In the genomic region with DNA sequence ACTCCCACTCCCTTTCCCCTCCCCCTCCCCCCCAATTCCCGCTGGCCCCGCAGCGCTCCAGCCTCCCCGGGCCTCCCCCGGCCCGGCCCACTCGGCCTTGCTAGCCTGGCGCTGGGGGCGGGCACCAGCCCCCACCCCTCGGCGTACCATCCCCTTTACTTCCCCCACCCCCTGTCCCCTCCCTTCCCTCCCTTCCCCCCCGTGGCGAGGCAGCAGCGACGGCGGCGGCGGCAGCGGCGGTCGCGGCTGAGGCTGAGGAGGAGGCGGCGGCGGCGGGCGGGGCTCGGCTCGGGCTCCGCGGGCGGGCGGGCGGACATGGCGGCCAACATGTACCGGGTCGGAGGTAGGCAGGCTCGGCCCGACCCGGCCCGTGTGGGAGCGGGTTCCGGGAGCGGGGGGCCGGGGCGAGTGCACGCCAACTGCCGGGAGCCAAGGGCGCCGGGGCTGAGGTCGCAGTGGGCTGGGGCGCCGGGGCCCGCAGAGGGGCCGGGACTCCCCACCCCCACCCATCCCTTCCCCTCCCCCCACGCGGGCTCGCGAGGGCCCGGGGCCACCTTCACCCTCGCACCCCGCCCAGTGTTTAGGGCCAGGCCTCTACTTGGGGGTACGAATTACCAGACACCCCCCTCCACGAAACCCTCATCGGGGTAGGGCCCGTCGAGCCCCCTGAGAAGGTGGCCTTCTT, we compare ENCODE assay signal across 8 cellular contexts. TPM values are rescaled to one million over a fixed set of nuclear protein-coding genes. Genes with fewer than 3 reads are reported as not detected.
DNase-seq lines count a peak whose midpoint lies in the region; ATAC-seq, FAIRE-seq and TF ChIP-seq lines count a peak whose summit lies in the region.

MTA3 (plus strand) TSS at position 202 of the 685 bp plus-strand sequence; CDS start at position 316, 114 bp downstream.

- no peaks in the 10 kb centered on the region for H3K9me3 ChIP-seq in CD4-positive, alpha-beta memory T cell (ENCODE audit: control insufficient read depth in 1 of 2, low read length in 2 of 2)
- H3K9me3 ChIP-seq in endothelial cell of umbilical vein (replicated peaks; ENCODE audit: control insufficient read depth, insufficient read depth, low read length) (no peaks in the 10 kb centered on the region), mucosa of rectum (ENCODE audit: control insufficient read depth in 2 of 2, low read length in 2 of 2) (no peaks in the 10 kb centered on the region)

- no peaks in the 10 kb centered on the region for H3K36me3 ChIP-seq in CD4-positive, alpha-beta memory T cell (ENCODE audit: insufficient read depth, low read length)
- H3K36me3 ChIP-seq in endothelial cell of umbilical vein (ENCODE audit: control insufficient read depth in 2 of 2, extremely low read depth in 1 of 2, insufficient read depth in 2 of 2, low read length in 2 of 2): no peaks in the 10 kb centered on the region
- peaks cover 0 to 7% of the 10 kb centered on the region in 2 donors for H3K36me3 ChIP-seq in mucosa of rectum (ENCODE audit: control insufficient read depth in 2 of 2, insufficient read depth in 2 of 2, low read length in 2 of 2)

- no peaks in the 10 kb centered on the region for H3K27me3 ChIP-seq in CD4-positive, alpha-beta memory T cell (ENCODE audit: insufficient read depth, low read length)
- H3K27me3 ChIP-seq in endothelial cell of umbilical vein (ENCODE audit: control insufficient read depth in 2 of 2, insufficient read depth in 2 of 2, low read length in 2 of 2) (no peaks in the 10 kb centered on the region), mucosa of rectum (ENCODE audit: control insufficient read depth in 2 of 2, insufficient read depth in 2 of 2, low read length in 2 of 2) (no peaks in the 10 kb centered on the region)

- H3K9me1 ChIP-seq in endothelial cell of umbilical vein (replicated peaks; ENCODE audit: control insufficient read depth, extremely low read depth, insufficient read depth, low read length): no peaks in the 10 kb centered on the region

- H3K27ac ChIP-seq in CD4-positive, alpha-beta memory T cell (ENCODE audit: low read depth, low read length): no peak within 1 kb of the TSS
- H3K27ac ChIP-seq in endothelial cell of umbilical vein (ENCODE audit: insufficient read depth, low read depth, low read length) (peak within 1 kb of the TSS; percentile 42), mucosa of rectum (ENCODE audit: low read depth in 2 of 2, low read length in 2 of 2) (peak within 1 kb of the TSS; percentile 80 to 83)

- H3K9me3 Mint-ChIP-seq in CD4-positive, alpha-beta memory T cell: peaks cover 0 to 2% (median 0%) of the 10 kb centered on the region in 8 donors

- DNase-seq in CD4-positive, alpha-beta memory T cell: peak; percentile 47 to 63 (median 59)
- DNase-seq in NCI-H2196 (lab: John Stamatoyannopoulos, UW; ENCODE audit: unreplicated experiment) (peak; percentile 46), endothelial cell of umbilical vein (ENCODE audit: low read depth, low spot score) (peak; percentile 37)
- DNase-seq in activated CD8-positive, alpha-beta memory T cell treated with anti-CD3 and anti-CD28 coated beads, Interleukin-2, amount 50 U/mL, for 24 hours (ENCODE audit: extremely low read depth): peak; percentile 12
- DNase-seq in stimulated activated CD8-positive, alpha-beta memory T cell treated with anti-CD3 and anti-CD28 coated beads, Interleukin-4, amount 100 ng/mL, for 1 hour (ENCODE audit: low read depth in 2 of 2, low spot score in 1 of 2): peak; percentile 35 to 41

- peak within 1 kb of the TSS; percentile 9 to 36 for H3K4me3 ChIP-seq in CD4-positive, alpha-beta memory T cell (ENCODE audit: low read length in 2 of 2)
- H3K4me3 ChIP-seq in endothelial cell of umbilical vein (replicated peaks in 1 of 3; ENCODE audit: insufficient read depth in 1 of 3, low read depth in 1 of 3, low read length in 3 of 3) (peak within 1 kb of the TSS; percentile 57 to 95 (median 75)), mucosa of rectum (ENCODE audit: low read length in 2 of 2) (peak within 1 kb of the TSS; percentile 78 to 80)

- H3K4me2 ChIP-seq in endothelial cell of umbilical vein (ENCODE audit: insufficient read depth, low read length): peak within 1 kb of the TSS; percentile 71

- no peak for TF ChIP-seq CTCF in endothelial cell of umbilical vein (IDR thresholded peaks at IDR 0.05; ENCODE audit: extremely low read depth in 1 of 2, insufficient read depth in 1 of 2, low read depth in 1 of 2, low read length in 2 of 2)

- ATAC-seq in GM21737 (IDR thresholded peaks at IDR 0.05; ENCODE audit: unreplicated experiment) (peak; percentile 15), HG02884 (IDR thresholded peaks at IDR 0.05; ENCODE audit: unreplicated experiment) (no peak)

- H3K4me3 Mint-ChIP-seq in CD4-positive, alpha-beta memory T cell: peak within 1 kb of the TSS; percentile 83 to 97 (median 92)

- CTCF ChIA-PET in CD4-positive, alpha-beta memory T cell (lab: Charles Lee; ENCODE audit: partially characterized antibody): no interaction called here
- CTCF ChIA-PET in endothelial cell of umbilical vein (lab: Charles Lee): interaction anchor here (0.6 to 1.0 kb wide), 2 partner anchors 27 to 28 kb away, joined by 3 read pairs; no protein-coding TSS in a partner anchor

- H3K79me2 ChIP-seq in endothelial cell of umbilical vein (ENCODE audit: control insufficient read depth, insufficient read depth, low read length): peaks cover 22% of the 10 kb centered on the region

- dilution Hi-C loops in endothelial cell of umbilical vein (cut with MboI; ENCODE audit: extremely low pct_ligation_motif_present, low sequenced_read_pairs): no loop called here

- H3K27me3 Mint-ChIP-seq in CD4-positive, alpha-beta memory T cell: no peaks in the 10 kb centered on the region

- BruUV-seq in endothelial cell of umbilical vein (replicated peaks; lab: Mats Ljungman, UMichigan): no TSS peak

- peak within 1 kb of the TSS; percentile 57 for H2AFZ ChIP-seq in endothelial cell of umbilical vein (ENCODE audit: low read depth, low read length)

- no peak for TF ChIP-seq POLR2A in endothelial cell of umbilical vein (IDR thresholded peaks at IDR 0.05; ENCODE audit: low read depth, low read length)

- H3K4me1 ChIP-seq in CD4-positive, alpha-beta memory T cell (ENCODE audit: insufficient read depth, low read length): peaks cover 9% of the 10 kb centered on the region
- H3K4me1 ChIP-seq in endothelial cell of umbilical vein (ENCODE audit: control insufficient read depth, extremely low read depth, insufficient read depth, low read length) (peaks cover 9% of the 10 kb centered on the region), mucosa of rectum (ENCODE audit: control insufficient read depth in 2 of 2, insufficient read depth in 2 of 2, low read length in 2 of 2) (peaks cover 7 to 16% of the 10 kb centered on the region in 2 donors)

- peak within 1 kb of the TSS; percentile 49 for H3K9ac ChIP-seq in endothelial cell of umbilical vein (replicated peaks; ENCODE audit: extremely low read depth, insufficient read depth, low read length)
- peak within 1 kb of the TSS; percentile 60 to 78 for H3K9ac ChIP-seq in mucosa of rectum (ENCODE audit: low read depth in 1 of 2, low read length in 2 of 2)

- H3K4me1 Mint-ChIP-seq in CD4-positive, alpha-beta memory T cell: peaks cover 11 to 23% (median 15%) of the 10 kb centered on the region in 4 donors

- H4K20me1 ChIP-seq in endothelial cell of umbilical vein (replicated peaks; ENCODE audit: control insufficient read depth, extremely low read depth, insufficient read depth, low read length): no peaks in the 10 kb centered on the region

- H3K27ac Mint-ChIP-seq in CD4-positive, alpha-beta memory T cell: peak within 1 kb of the TSS; percentile 70 to 94 (median 89)

- intact Hi-C loops in CD4-positive, alpha-beta memory T cell (cut with micrococcal nuclease): no loop called here
- intact Hi-C loops in endothelial cell of umbilical vein (cut with micrococcal nuclease): loop anchor here (2.0 to 5.0 kb wide), 3 partner anchors 56 to 94 kb away; no protein-coding TSS in a partner anchor

- POLR2A ChIA-PET in CD4-positive, alpha-beta memory T cell (lab: Charles Lee; ENCODE audit: partially characterized antibody): interaction anchor here (1.1 kb wide), 1 partner anchor 94 kb away, joined by 4 read pairs; no protein-coding TSS in a partner anchor
- POLR2A ChIA-PET in endothelial cell of umbilical vein (lab: Charles Lee): no interaction called here

- FAIRE-seq in endothelial cell of umbilical vein (lab: Jason Lieb, UNC): no peak

- H3K36me3 Mint-ChIP-seq in CD4-positive, alpha-beta memory T cell: peaks cover 0 to 5% of the 10 kb centered on the region in 2 donors

TF ChIP-seq in endothelial cell of umbilical vein, 7 proteins besides CTCF, POLR2A, EP300 and RAD21:
- TF ChIP-seq EZH2 (IDR thresholded peaks at IDR 0.05; ENCODE audit: borderline replicate concordance, low read depth, low read length, severe bottlenecking) (no peak), POLR2AphosphoS5 (IDR thresholded peaks at IDR 0.05; ENCODE audit: insufficient read depth, low read depth, low read length) (peak; percentile 32)

RNA-seq across cellular contexts. Expression of gene MTA3, which starts in this region (rescaled TPM):
- 10 to 100 TPM; 15.7 to 21.3 TPM for total RNA-seq in CD4-positive, alpha-beta memory T cell
- 10 to 100 TPM in 1 of 2 donors, 1 to 10 TPM in 1; 7.7 to 10.8 TPM for polyA plus RNA-seq in CD4-positive, alpha-beta memory T cell
- total RNA-seq in endothelial cell of umbilical vein: 49.9 and 53.3 TPM in 2 replicates
- polyA plus RNA-seq in endothelial cell of umbilical vein: 27.6 and 36.3 TPM in 2 replicates
- polyA plus RNA-seq in endothelial cell of umbilical vein (2011; cell fraction: cytosol; rRNA removed): 41.5 and 42.4 TPM in 2 replicates
- polyA plus RNA-seq in endothelial cell of umbilical vein (2011; cell fraction: nucleus; rRNA removed): 60.8 and 66.4 TPM in 2 replicates
- polyA plus RNA-seq in endothelial cell of umbilical vein (2012): 44.3 and 45.7 TPM in 2 replicates
- 49.7 and 58.9 TPM in 2 replicates for polyA minus RNA-seq in endothelial cell of umbilical vein
- 8.3 TPM for polyA minus RNA-seq in endothelial cell of umbilical vein (2011; cell fraction: cytosol; rRNA and poly(A)+ RNA removed)
- 58.9 and 64.4 TPM in 2 replicates for polyA minus RNA-seq in endothelial cell of umbilical vein (2011; cell fraction: nucleus; rRNA and poly(A)+ RNA removed)

Comparison
In these comparisons a context has a peak if more than half of its experiments do, and no peak if none do; other contexts are left out.
1. H3K4me3 ChIP-seq: peak in every context shown above with its lines; median percentile 79 in mucosa of rectum; 75 in endothelial cell of umbilical vein; 22 in CD4-positive, alpha-beta memory T cell.